Comparison of ENCODE assay signal across 1 cellular context in the genomic region with DNA sequence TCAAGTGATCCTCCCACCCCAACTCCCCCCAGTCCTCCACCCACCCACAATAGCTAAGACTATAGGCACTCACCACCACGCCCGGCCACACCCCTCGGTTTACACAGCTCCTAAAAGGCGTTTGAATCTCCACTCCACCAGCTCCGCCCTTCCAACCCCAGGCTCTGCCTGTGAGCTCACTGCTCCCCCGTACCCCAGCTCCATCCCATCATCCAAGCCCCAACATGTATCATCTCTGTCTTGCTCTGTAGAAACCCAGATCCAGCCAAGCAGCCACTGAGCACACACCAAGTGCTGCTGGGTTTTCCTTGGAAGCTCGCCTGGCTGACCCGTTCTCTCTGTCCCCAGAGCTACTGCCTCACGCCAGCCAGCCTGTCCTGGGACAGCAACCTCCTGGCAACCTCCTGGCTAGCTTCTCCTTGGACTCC.
TF ChIP-seq lines count a peak whose summit lies in the region.

No MANE protein-coding gene starts in this region.

TF ChIP-seq in A549, 52 proteins besides CTCF, POLR2A, EP300 and RAD21:
- no peak for TF ChIP-seq RCOR1 (IDR thresholded peaks at IDR 0.05; ENCODE audit: low read depth, low read length)
- TF ChIP-seq, protein P1, sequence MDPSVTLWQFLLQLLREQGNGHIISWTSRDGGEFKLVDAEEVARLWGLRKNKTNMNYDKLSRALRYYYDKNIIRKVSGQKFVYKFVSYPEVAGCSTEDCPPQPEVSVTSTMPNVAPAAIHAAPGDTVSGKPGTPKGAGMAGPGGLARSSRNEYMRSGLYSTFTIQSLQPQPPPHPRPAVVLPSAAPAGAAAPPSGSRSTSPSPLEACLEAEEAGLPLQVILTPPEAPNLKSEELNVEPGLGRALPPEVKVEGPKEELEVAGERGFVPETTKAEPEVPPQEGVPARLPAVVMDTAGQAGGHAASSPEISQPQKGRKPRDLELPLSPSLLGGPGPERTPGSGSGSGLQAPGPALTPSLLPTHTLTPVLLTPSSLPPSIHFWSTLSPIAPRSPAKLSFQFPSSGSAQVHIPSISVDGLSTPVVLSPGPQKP (IDR thresholded peaks at IDR 0.05; ENCODE audit: low read depth, low read length) = no peak
- TF ChIP-seq MAZ (IDR thresholded peaks at IDR 0.05; ENCODE audit: borderline replicate concordance, low read depth, low read length) = no peak
- TF ChIP-seq CBX2 (IDR thresholded peaks at IDR 0.05; ENCODE audit: borderline replicate concordance, low read depth) = no peak
- no peak for TF ChIP-seq KDM1A (IDR thresholded peaks at IDR 0.05; ENCODE audit: low read depth)
- TF ChIP-seq RARB (CRISPR knock-in tag; IDR thresholded peaks at IDR 0.05) = no peak
- TF ChIP-seq HEYL (CRISPR knock-in tag; IDR thresholded peaks at IDR 0.05) = no peak
- no peak for TF ChIP-seq SREBF2 (IDR thresholded peaks at IDR 0.05)
- no peak for TF ChIP-seq GATA3 (IDR thresholded peaks at IDR 0.05; ENCODE audit: borderline replicate concordance)
- no peak for TF ChIP-seq TFCP2L1 (CRISPR knock-in tag; IDR thresholded peaks at IDR 0.05)
- TF ChIP-seq ZNF302 (CRISPR knock-in tag; IDR thresholded peaks at IDR 0.05) = no peak
- no peak for TF ChIP-seq CBX8 (IDR thresholded peaks at IDR 0.05)
